Comparison of ENCODE assay signal across 8 cellular contexts in the genomic region with DNA sequence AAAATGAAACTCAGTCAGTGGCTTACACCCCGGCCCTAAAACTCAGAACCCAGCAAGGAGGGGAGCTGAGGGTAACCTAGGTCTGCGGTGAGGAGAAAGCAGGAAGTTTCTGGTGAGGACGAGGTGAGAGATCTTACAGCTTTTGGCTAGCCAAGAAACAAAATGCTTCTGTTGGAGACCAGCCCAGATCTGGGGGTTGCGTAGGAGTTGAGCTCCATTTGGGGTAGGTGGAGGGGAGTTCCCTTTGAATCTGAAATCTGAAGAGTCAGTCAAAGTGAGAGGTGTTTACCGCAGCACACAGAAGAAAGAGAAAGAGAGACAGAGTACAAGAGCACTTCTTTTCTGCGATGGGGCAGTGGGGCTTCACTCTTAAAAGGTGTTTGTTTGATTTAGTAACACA. TPM values are rescaled to one million over a fixed set of nuclear protein-coding genes. Genes with fewer than 3 reads are reported as not detected.
DNase-seq lines count a peak whose midpoint lies in the region; ATAC-seq, FAIRE-seq and TF ChIP-seq lines count a peak whose summit lies in the region.

No MANE protein-coding gene starts in this region.

- TF ChIP-seq EP300 in HepG2 (IDR thresholded peaks at IDR 0.05; ENCODE audit: low read depth in 2 of 2, low read length in 2 of 2) (no peak), HepG2 (CRISPR knock-in tag; IDR thresholded peaks at IDR 0.05; ENCODE audit: borderline replicate concordance) (no peak)

- no peak overlapping the region for H3K4me2 ChIP-seq in HepG2 (ENCODE audit: low read depth, low read length)

- 98% methylated on average over 6 of the region's 6 CpGs for WGBS in HepG2 (ENCODE audit: low lambda C conversion rate)
- 25 to 45% methylated on average over 6 of the region's 6 CpGs for WGBS in aorta, 2 donors

- CTCF ChIA-PET in T-cell (lab: Charles Lee), result interaction anchor here in 1 of 2 donors (0.6 to 1.3 kb wide), 4 partner anchors 12 to 213 kb away, joined by 3 read pairs; no protein-coding TSS in a partner anchor
- CTCF ChIA-PET in HepG2 (lab: Yijun Ruan, JAX; ENCODE audit: low intra/inter-chr PET ratio, low total read pairs), result no interaction called here

- intact Hi-C loops in HepG2 (cut with micrococcal nuclease; ENCODE audit: unreplicated experiment), result loop anchor here (10.0 kb wide), 1 partner anchor 744 kb away; no protein-coding TSS in a partner anchor
- intact Hi-C loops in aorta (cut with DNase I), result loop anchor here in 1 of 2 donors (10.0 kb wide), 1 partner anchor 194 kb away; no protein-coding TSS in a partner anchor

- H3K4me1 Mint-ChIP-seq in T-cell, result peaks cover 34 to 57% (median 45%) of the 10 kb centered on the region in 3 donors

- H3K9me3 ChIP-seq in HepG2 (ENCODE audit: low read length) (no peaks in the 10 kb centered on the region), aorta (ENCODE audit: control insufficient read depth, low read length) (no peaks in the 10 kb centered on the region)

- peak overlapping the region; percentile 59 to 75 (median 61) for H3K4me3 Mint-ChIP-seq in T-cell

- no TSS peak for BruUV-seq in HepG2 (replicated peaks; lab: Mats Ljungman, UMichigan)

- no peaks in the 10 kb centered on the region for H3K36me3 Mint-ChIP-seq in T-cell

- H3K4me1 ChIP-seq in HepG2 (ENCODE audit: insufficient read depth, low read length), result peaks cover 53% of the 10 kb centered on the region
- H3K4me1 ChIP-seq in aorta (ENCODE audit: control insufficient read depth in 1 of 2, insufficient read depth in 2 of 2, low read length in 2 of 2), result no peaks in the 10 kb centered on the region

- POLR2A ChIA-PET in T-cell (lab: Charles Lee) (interaction anchor here (0.5 to 1.2 kb wide), 6 partner anchors 27 to 1331 kb away, joined by 3 to 5 read pairs (median 3); no protein-coding TSS in a partner anchor), HepG2 (lab: Yijun Ruan, JAX) (interaction anchor here (1.7 kb wide), 1 partner anchor 50 kb away, joined by 7 read pairs; no protein-coding TSS in a partner anchor)

- H3K79me2 ChIP-seq in HepG2 (ENCODE audit: insufficient read depth, low read length), result no peaks in the 10 kb centered on the region

- H3K9ac ChIP-seq in HepG2 (ENCODE audit: insufficient read depth, low read depth, low read length), result no peak overlapping the region

- no peaks in the 10 kb centered on the region for H3K36me3 ChIP-seq in HepG2 (replicated peaks in 1 of 2; ENCODE audit: control insufficient read depth in 1 of 2, insufficient read depth in 2 of 2, low read length in 2 of 2)
- H3K36me3 ChIP-seq in aorta (ENCODE audit: control insufficient read depth in 1 of 2, insufficient read depth in 2 of 2, low read length in 1 of 2), result no peaks in the 10 kb centered on the region

- no peak overlapping the region for H2AFZ ChIP-seq in HepG2 (ENCODE audit: low read length)

- H3K27me3 Mint-ChIP-seq in T-cell, result peaks cover 11 to 22% of the 10 kb centered on the region in 2 donors

- TF ChIP-seq CTCF in GM13976 (IDR thresholded peaks at IDR 0.05; ENCODE audit: borderline replicate concordance, control extremely low read depth, extremely low read depth, insufficient read depth, missing control alignments), result no peak
- no peak for TF ChIP-seq CTCF in astrocyte of the spinal cord (IDR thresholded peaks at IDR 0.05; ENCODE audit: low read depth, low read length)
- no peak for TF ChIP-seq CTCF in HepG2 (CRISPR knock-in tag; IDR thresholded peaks at IDR 0.05)
- no peak for TF ChIP-seq CTCF in foreskin fibroblast (IDR thresholded peaks at IDR 0.05; ENCODE audit: low read depth, low read length)

- H3K9me3 Mint-ChIP-seq in T-cell, result no peaks in the 10 kb centered on the region

- H3K27ac ChIP-seq in HepG2 (ENCODE audit: extremely low read length, insufficient read depth, low read length), result no peak overlapping the region
- H3K27ac ChIP-seq in aorta (ENCODE audit: low read depth in 1 of 2, low read length in 2 of 2), result no peak overlapping the region

- no peak for TF ChIP-seq RAD21 in HepG2 (CRISPR knock-in tag; IDR thresholded peaks at IDR 0.05)

- H4K20me1 ChIP-seq in HepG2 (ENCODE audit: insufficient read depth, low read length), result no peaks in the 10 kb centered on the region

- H3K27ac Mint-ChIP-seq in T-cell, result peak overlapping the region; percentile 92 to 95

- no peak for FAIRE-seq in HepG2 (lab: Jason Lieb, UNC)

- in situ Hi-C loops in GM13976 (cut with MboI; ENCODE audit: low sequenced_read_pairs, unreplicated experiment), result no loop called here
- in situ Hi-C loops in astrocyte of the spinal cord (cut with HindIII; ENCODE audit: low sequenced_read_pairs), result no loop called here
- in situ Hi-C loops in HepG2 (cut with HindIII; ENCODE audit: extremely low pct_ligation_motif_present, low pct_unique_long_range_greater_than_20kb), result loop anchor here (10.0 kb wide), 1 partner anchor 46 kb away; no protein-coding TSS in a partner anchor

- H3K4me3 ChIP-seq in astrocyte of the spinal cord (ENCODE audit: low read depth, low read length) (no peak overlapping the region), HepG2 (replicated peaks in 1 of 3; ENCODE audit: insufficient read depth in 1 of 3, low read depth in 2 of 3, low read length in 3 of 3) (no peak overlapping the region), foreskin fibroblast (ENCODE audit: low read depth in 1 of 2, low read length in 2 of 2) (no peak overlapping the region), aorta (ENCODE audit: low read length in 2 of 2) (no peak overlapping the region)

- TF ChIP-seq POLR2A in HepG2 (IDR thresholded peaks at IDR 0.05; ENCODE audit: insufficient read depth in 1 of 2, low read depth in 2 of 2, low read length in 2 of 2), result no peak

- no peaks in the 10 kb centered on the region for H3K27me3 ChIP-seq in HepG2 (ENCODE audit: control insufficient read depth in 1 of 2, insufficient read depth in 2 of 2, low read length in 2 of 2)
- no peaks in the 10 kb centered on the region for H3K27me3 ChIP-seq in aorta (ENCODE audit: control insufficient read depth in 1 of 2, insufficient read depth in 2 of 2, low read length in 1 of 2)

- DNase-seq in GM13976 (ENCODE audit: low spot score) (peak; percentile 69), T-cell (peak; percentile 41 to 87 (median 74)), astrocyte of the spinal cord (ENCODE audit: low read depth, low spot score) (peak; percentile 66), HepG2 (ENCODE audit: low spot score) (no peak), foreskin fibroblast (no peak), aorta (no peak)
- peak; percentile 41 for DNase-seq in stimulated activated CD8-positive, alpha-beta memory T cell treated with anti-CD3 and anti-CD28 coated beads, Interleukin-12 subunit alpha, Interleukin-12 subunit beta, amount 100 ng/mL, for 1 hour (ENCODE audit: low read depth)

- ATAC-seq in HG02840 (IDR thresholded peaks at IDR 0.05; ENCODE audit: low FRiP score, unreplicated experiment) (peak; percentile 91), T-cell (replicated peaks in 1 of 4) (peak; percentile 94 to 95 (median 94)), HepG2 (no peak), aorta (ENCODE audit: low FRiP score) (no peak)

TF ChIP-seq in HepG2, 621 proteins besides CTCF, POLR2A, EP300 and RAD21:
- TF ChIP-seq ZMYM3 (CRISPR knock-in tag; IDR thresholded peaks at IDR 0.05), result no peak
- no peak for TF ChIP-seq SP2 (CRISPR knock-in tag; IDR thresholded peaks at IDR 0.05)
- TF ChIP-seq ZNF883 (CRISPR knock-in tag; IDR thresholded peaks at IDR 0.05; ENCODE audit: not compliant biosample characterization), result no peak
- no peak for TF ChIP-seq KAT8 (CRISPR knock-in tag; IDR thresholded peaks at IDR 0.05)
- TF ChIP-seq MEF2D (CRISPR knock-in tag; IDR thresholded peaks at IDR 0.05), result no peak
TF ChIP-seq in HepG2: peak in this region for 0.

RNA-seq across cellular contexts. Expression of gene EHF, which starts 29.6 kb away (rescaled TPM):
- total RNA-seq in T-cell, result under 1 TPM in 3 of 5 donors, not detected in 2; 0.30 to 0.47 (median 0.43) TPM
- 0.24 and 0.46 TPM in 2 replicates for total RNA-seq in HepG2 (2016; rRNA removed; fragmentation: Illumina TruSeq; extraction: Trizol)
- not detected in 2 replicates for total RNA-seq in HepG2 (2016; cell fraction: cytosol; rRNA removed; fragmentation: Illumina TruSeq; extraction: Trizol; ENCODE audit: low read depth)
- 0.19 and 0.65 TPM in 2 replicates for total RNA-seq in HepG2 (2016; cell fraction: insoluble cytoplasmic fraction; rRNA removed; fragmentation: Illumina TruSeq; extraction: Trizol)
- total RNA-seq in HepG2 (2016; cell fraction: membrane; rRNA removed; fragmentation: Illumina TruSeq; extraction: Trizol), result 0.09 and 0.24 TPM in 2 replicates
- total RNA-seq in HepG2 (2016; cell fraction: nucleus; rRNA removed; fragmentation: Illumina TruSeq; extraction: Trizol), result 0.22 and 0.28 TPM in 2 replicates
- polyA plus RNA-seq in HepG2 (2011; rRNA removed), result 0.04 TPM in 1 of 2 replicates, not detected in the other
- polyA plus RNA-seq in HepG2 (2011; cell fraction: cytosol; rRNA removed), result 0.08 TPM in 1 of 2 replicates, not detected in the other
- polyA plus RNA-seq in HepG2 (2011; cell fraction: nucleus; rRNA removed), result 0.07 TPM in 1 of 2 replicates, not detected in the other
- not detected in 2 replicates for polyA plus RNA-seq in HepG2 (2012)
- polyA plus RNA-seq in HepG2 (2016; cell fraction: cytosol; fragmentation: Illumina TruSeq; extraction: Trizol; ENCODE audit: low read depth), result 0.06 and 0.17 TPM in 2 replicates
- polyA plus RNA-seq in HepG2 (2016; cell fraction: insoluble cytoplasmic fraction; fragmentation: Illumina TruSeq; extraction: Trizol; ENCODE audit: low read depth), result 0.13 and 0.40 TPM in 2 replicates
- 0.13 TPM in 1 of 2 replicates, not detected in the other for polyA plus RNA-seq in HepG2 (2016; cell fraction: membrane; fragmentation: Illumina TruSeq; extraction: Trizol; ENCODE audit: low read depth)
- 0.28 and 0.30 TPM in 2 replicates for polyA plus RNA-seq in HepG2 (2016; cell fraction: nucleus; fragmentation: Illumina TruSeq; extraction: Trizol; ENCODE audit: insufficient read depth, low read depth)
- 0.06 and 0.65 TPM in 2 replicates for polyA minus RNA-seq in HepG2 (2011; rRNA and poly(A)+ RNA removed; ENCODE audit: low replicate concordance)
- polyA minus RNA-seq in HepG2 (2011; cell fraction: cytosol; rRNA and poly(A)+ RNA removed), result not detected in 2 replicates
- 0.25 and 0.39 TPM in 2 replicates for polyA minus RNA-seq in HepG2 (2011; cell fraction: nucleus; rRNA and poly(A)+ RNA removed)
- total RNA-seq in aorta, result under 1 TPM in 1 of 2 donors, not detected in 1; 0.75 TPM
- polyA plus RNA-seq in aorta, result 1 to 10 TPM in 1 of 2 donors, under 1 TPM in 1; 0.36 to 8.5 TPM

Comparison
In these comparisons a context has a peak if more than half of its experiments do, and no peak if none do; other contexts are left out.
1. DNase-seq: peak in GM13976 (single experiment), T-cell (34 of 34), astrocyte of the spinal cord (single experiment) and stimulated activated CD8-positive, alpha-beta memory T cell treated with anti-CD3 and anti-CD28 coated beads, Interleukin-12 subunit alpha, Interleukin-12 subunit beta, amount 100 ng/mL, for 1 hour (single experiment); none in HepG2 (single experiment), foreskin fibroblast (0 of 2) and aorta (0 of 2).
2. ATAC-seq: peak in HG02840 (single experiment) and T-cell (4 of 4); none in HepG2 (single experiment) and aorta (single experiment).